13 cellular contexts compared by ENCODE assay signal in the genomic region with DNA sequence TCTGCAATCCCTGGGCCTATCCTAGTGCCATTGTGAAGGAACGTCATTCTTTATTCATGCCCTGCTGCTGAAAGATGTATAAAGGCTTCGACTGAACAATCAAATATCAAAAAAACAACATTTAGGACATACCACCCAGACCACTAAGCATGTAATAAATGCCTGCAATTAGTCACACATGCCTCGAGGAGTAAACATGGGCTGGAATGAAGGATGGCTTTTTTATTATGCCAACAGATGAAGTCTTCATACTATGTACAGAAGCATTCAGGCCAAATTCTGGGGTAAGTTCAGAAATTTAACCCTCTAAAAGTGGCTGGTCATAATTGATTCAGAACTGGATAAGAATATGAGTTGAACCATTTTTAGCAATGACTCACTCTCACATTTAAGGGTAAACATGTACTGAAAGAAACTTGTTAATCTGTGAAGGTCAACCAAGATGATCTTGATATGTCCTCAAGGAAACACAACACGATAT. TPM values are rescaled to one million over a fixed set of nuclear protein-coding genes. Genes with fewer than 3 reads are reported as not detected.
A peak's percentile ranks its signal among the peaks of the same experiment; 100 is the strongest.
DNase-seq lines count a peak whose midpoint lies in the region; ATAC-seq and TF ChIP-seq lines count a peak whose summit lies in the region.
"Had no signal": no experiment of that assay in that cellular context is flagged by ENCODE, and none has a peak within 500 bp of the region (broad histone marks: within the 10 kb centered on the region; RNA-seq: fewer than 3 reads in every experiment).

No MANE protein-coding gene starts in this region.

- H3K9me3 ChIP-seq in spleen (no peaks in the 10 kb centered on the region), right lobe of liver (no peaks in the 10 kb centered on the region)

- intact Hi-C loops in spleen (cut with DNase I; ENCODE audit: low total_unique reads), result no loop called here
- intact Hi-C loops in right lobe of liver (cut with DNase I), result no loop called here

- TF ChIP-seq CTCF in choroid plexus epithelial cell (conservative IDR thresholded peaks at IDR 0.05; ENCODE audit: low read depth, low read length) (no peak), spleen (IDR thresholded peaks at IDR 0.05 in 8 of 11, conservative IDR thresholded peaks at IDR 0.05 in 3 of 11) (no peak), right lobe of liver (IDR thresholded peaks at IDR 0.05) (no peak)

- H3K27ac ChIP-seq in spleen, result no peak overlapping the region
- no peak overlapping the region for H3K27ac ChIP-seq in right lobe of liver

- TF ChIP-seq RAD21 in Ishikawa (IDR thresholded peaks at IDR 0.05; ENCODE audit: low read depth), result no peak

- TF ChIP-seq POLR2A in spleen (IDR thresholded peaks at IDR 0.05) (no peak), right lobe of liver (IDR thresholded peaks at IDR 0.05) (no peak)

- DNase-seq in GM04504 (ENCODE audit: low read depth) (peak; percentile 11), choroid plexus epithelial cell (ENCODE audit: low read depth) (peak; percentile 87), non-pigmented ciliary epithelial cell (ENCODE audit: low read depth) (peak; percentile 79), spleen (no peak), NCI-H510A treated with DMSO at 0.1 percent for 48 hours (lab: John Stamatoyannopoulos, UW) (no peak), right lobe of liver (no peak)
- no peak for DNase-seq in activated CD4-positive, alpha-beta T cell treated with anti-CD3 and anti-CD28 coated beads for 48 hours
- DNase-seq: activated B cell treated with CpG ODN at 0.5 μM for 24 hours; DMS53; stimulated activated naive CD4-positive, alpha-beta T cell had no signal

- 65 to 84% (median 74%) methylated on average over 4 of the region's 4 CpGs for WGBS in spleen, 5 donors
- WGBS in right lobe of liver (ENCODE audit: insufficient coverage, low coverage, low lambda C conversion rate, missing lambda C conversion rate), result 69% methylated on average over 4 of the region's 4 CpGs

- peaks cover 0 to 18% (median 0%) of the 10 kb centered on the region in 7 donors for H3K27me3 ChIP-seq in spleen (replicated peaks in 1 of 7)
- H3K27me3 ChIP-seq in right lobe of liver, result no peaks in the 10 kb centered on the region

- H3K36me3 ChIP-seq in spleen, result no peaks in the 10 kb centered on the region
- H3K36me3 ChIP-seq in right lobe of liver, result no peaks in the 10 kb centered on the region

- ATAC-seq in right lobe of liver, result no peak

- peak; percentile 45; the same call in 1 of the 2 replicates for TF ChIP-seq EP300 in Ishikawa (IDR thresholded peaks at IDR 0.05; ENCODE audit: borderline replicate concordance)

- H3K4me1 ChIP-seq in spleen (peaks cover 0 to under 1% (median 0%) of the 10 kb centered on the region in 6 donors), right lobe of liver (no peaks in the 10 kb centered on the region)

- no peak overlapping the region for H3K4me3 ChIP-seq in choroid plexus epithelial cell (ENCODE audit: low read depth, low read length)
- no peak overlapping the region for H3K4me3 ChIP-seq in spleen
- no peak overlapping the region for H3K4me3 ChIP-seq in right lobe of liver

TF ChIP-seq in Ishikawa, 13 proteins besides CTCF, POLR2A, EP300 and RAD21:
- TF ChIP-seq TEAD4 (IDR thresholded peaks at IDR 0.05) (peak; percentile 45; the same call in 1 of the 2 replicates), TCF12 (IDR thresholded peaks at IDR 0.05; ENCODE audit: low read depth) (no peak; the same call in 1 of the 2 replicates)

RNA-seq across cellular contexts. Expression of a gene that starts 38.1 kb away (rescaled TPM):
- total RNA-seq in spleen (not detected), right lobe of liver (not detected)
- polyA plus RNA-seq in spleen, result not detected
- total RNA-seq: activated B cell treated with CpG ODN at 0.5 μM for 24 hours, mesenteric fat pad had no signal
- polyA plus RNA-seq: esophagus had no signal

Comparison
In these comparisons a context has a peak if more than half of its experiments do, and no peak if none do; other contexts are left out.
1. DNase-seq: peak in GM04504 (single experiment), choroid plexus epithelial cell (single experiment) and non-pigmented ciliary epithelial cell (single experiment); none in spleen (single experiment), NCI-H510A treated with DMSO at 0.1 percent for 48 hours (single experiment), activated CD4-positive, alpha-beta T cell treated with anti-CD3 and anti-CD28 coated beads for 48 hours (single experiment) and right lobe of liver (0 of 3).